Comparison of ENCODE assay signal across 1 cellular context in the genomic region with DNA sequence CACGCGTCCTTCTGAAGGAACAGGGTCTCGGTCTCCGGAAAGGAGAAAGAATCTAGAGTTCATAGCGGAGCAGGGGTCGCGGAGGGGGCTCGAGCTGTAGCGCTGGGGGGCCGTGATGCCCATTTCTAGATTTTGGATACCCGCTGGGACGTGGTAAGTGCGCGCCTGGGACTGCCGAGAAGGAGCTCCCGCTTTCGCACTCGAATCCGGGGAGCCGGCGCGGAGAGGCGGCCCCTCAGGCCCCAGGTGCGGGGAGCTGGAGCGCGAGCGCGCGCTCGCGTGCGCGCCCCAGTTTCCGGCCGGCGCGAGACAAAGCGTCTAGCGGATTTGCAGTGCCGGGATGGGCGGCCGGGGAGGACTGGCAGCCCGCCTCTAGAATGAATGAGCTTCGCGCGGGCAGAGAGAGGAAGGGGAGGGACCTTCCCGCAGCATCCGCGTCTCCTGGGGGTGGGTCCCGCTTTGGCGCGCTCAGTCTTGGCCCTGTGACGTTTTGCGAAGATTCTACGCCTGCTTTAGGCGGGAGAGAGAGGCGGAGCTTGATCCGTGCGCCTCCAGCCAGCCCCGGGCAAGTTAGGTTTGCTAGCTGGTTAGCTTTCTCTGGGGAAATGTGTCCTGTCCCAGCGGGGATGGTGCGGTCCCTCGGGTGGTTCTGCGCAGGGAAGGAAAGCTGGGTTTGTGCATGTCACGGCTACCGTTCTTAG.
A peak's percentile ranks its signal among the peaks of the same experiment; 100 is the strongest.
TF ChIP-seq lines count a peak whose summit lies in the region.

No MANE protein-coding gene starts in this region.

TF ChIP-seq in K562, 482 proteins besides CTCF, POLR2A, EP300 and RAD21 (continued from another document and continues in another):
- TF ChIP-seq, protein P1, sequence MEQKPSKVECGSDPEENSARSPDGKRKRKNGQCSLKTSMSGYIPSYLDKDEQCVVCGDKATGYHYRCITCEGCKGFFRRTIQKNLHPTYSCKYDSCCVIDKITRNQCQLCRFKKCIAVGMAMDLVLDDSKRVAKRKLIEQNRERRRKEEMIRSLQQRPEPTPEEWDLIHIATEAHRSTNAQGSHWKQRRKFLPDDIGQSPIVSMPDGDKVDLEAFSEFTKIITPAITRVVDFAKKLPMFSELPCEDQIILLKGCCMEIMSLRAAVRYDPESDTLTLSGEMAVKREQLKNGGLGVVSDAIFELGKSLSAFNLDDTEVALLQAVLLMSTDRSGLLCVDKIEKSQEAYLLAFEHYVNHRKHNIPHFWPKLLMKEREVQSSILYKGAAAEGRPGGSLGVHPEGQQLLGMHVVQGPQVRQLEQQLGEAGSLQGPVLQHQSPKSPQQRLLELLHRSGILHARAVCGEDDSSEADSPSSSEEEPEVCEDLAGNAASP (IDR thresholded peaks at IDR 0.05) = no peak
- TF ChIP-seq, protein P2, sequence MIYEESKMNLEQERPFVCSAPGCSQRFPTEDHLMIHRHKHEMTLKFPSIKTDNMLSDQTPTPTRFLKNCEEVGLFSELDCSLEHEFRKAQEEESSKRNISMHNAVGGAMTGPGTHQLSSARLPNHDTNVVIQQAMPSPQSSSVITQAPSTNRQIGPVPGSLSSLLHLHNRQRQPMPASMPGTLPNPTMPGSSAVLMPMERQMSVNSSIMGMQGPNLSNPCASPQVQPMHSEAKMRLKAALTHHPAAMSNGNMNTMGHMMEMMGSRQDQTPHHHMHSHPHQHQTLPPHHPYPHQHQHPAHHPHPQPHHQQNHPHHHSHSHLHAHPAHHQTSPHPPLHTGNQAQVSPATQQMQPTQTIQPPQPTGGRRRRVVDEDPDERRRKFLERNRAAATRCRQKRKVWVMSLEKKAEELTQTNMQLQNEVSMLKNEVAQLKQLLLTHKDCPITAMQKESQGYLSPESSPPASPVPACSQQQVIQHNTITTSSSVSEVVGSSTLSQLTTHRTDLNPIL (CRISPR knock-in tag; IDR thresholded peaks at IDR 0.05) = no peak
- TF ChIP-seq, protein P3, sequence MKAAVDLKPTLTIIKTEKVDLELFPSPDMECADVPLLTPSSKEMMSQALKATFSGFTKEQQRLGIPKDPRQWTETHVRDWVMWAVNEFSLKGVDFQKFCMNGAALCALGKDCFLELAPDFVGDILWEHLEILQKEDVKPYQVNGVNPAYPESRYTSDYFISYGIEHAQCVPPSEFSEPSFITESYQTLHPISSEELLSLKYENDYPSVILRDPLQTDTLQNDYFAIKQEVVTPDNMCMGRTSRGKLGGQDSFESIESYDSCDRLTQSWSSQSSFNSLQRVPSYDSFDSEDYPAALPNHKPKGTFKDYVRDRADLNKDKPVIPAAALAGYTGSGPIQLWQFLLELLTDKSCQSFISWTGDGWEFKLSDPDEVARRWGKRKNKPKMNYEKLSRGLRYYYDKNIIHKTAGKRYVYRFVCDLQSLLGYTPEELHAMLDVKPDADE (conservative IDR thresholded peaks at IDR 0.05; ENCODE audit: control insufficient read depth, low read depth, low read length) = peak; percentile 64; the same call in 1 of the 2 replicates
- TF ChIP-seq ZNF263 (CRISPR knock-in tag; IDR thresholded peaks at IDR 0.05; ENCODE audit: borderline replicate concordance) (peak; percentile 57; the same call in 1 of the 2 replicates), BCOR (IDR thresholded peaks at IDR 0.05) (no peak), PML (IDR thresholded peaks at IDR 0.05; ENCODE audit: low read length) (peak; percentile 79), JUND (IDR thresholded peaks at IDR 0.05; ENCODE audit: borderline replicate concordance, low read depth, low read length) (peak; percentile 17), JUND (tag; IDR thresholded peaks at IDR 0.05; ENCODE audit: borderline replicate concordance, low read depth, low read length) (no peak; the same call in 2 of the 3 replicates), MCM7 (IDR thresholded peaks at IDR 0.05) (no peak), POLR2H (tag; IDR thresholded peaks at IDR 0.05; ENCODE audit: low read depth) (peak; percentile 73), HNRNPL (IDR thresholded peaks at IDR 0.05; ENCODE audit: low read depth, low read length) (peak; percentile 72; the same call in 1 of the 2 replicates), GABPB1 (CRISPR knock-in tag; IDR thresholded peaks at IDR 0.05) (peak; percentile 69), NFIC (IDR thresholded peaks at IDR 0.05) (0 out of 2 replicates have a peak, but pooled peaks have one; percentile 17), NFYB (IDR thresholded peaks at IDR 0.05; ENCODE audit: extremely low read depth, insufficient read length) (no peak), RB1 (IDR thresholded peaks at IDR 0.05; ENCODE audit: low read depth) (peak; percentile 97), SAP30 (IDR thresholded peaks at IDR 0.05; ENCODE audit: borderline replicate concordance, insufficient read depth, low read depth, low read length, poor library complexity, severe bottlenecking) (no peak), PCBP1 (IDR thresholded peaks at IDR 0.05; ENCODE audit: low read depth, low read length, poor library complexity, severe bottlenecking) (peak; percentile 53), HDAC1 (IDR thresholded peaks at IDR 0.05) (peak in 1 of 2 experiments; percentile 63; a peak in 2 of 4 replicates), ZNF695 (CRISPR knock-in tag; IDR thresholded peaks at IDR 0.05) (no peak), MTF1 (CRISPR knock-in tag; IDR thresholded peaks at IDR 0.05; ENCODE audit: borderline replicate concordance) (no peak), HSF4 (CRISPR knock-in tag; IDR thresholded peaks at IDR 0.05; ENCODE audit: borderline replicate concordance) (no peak), PHB (CRISPR knock-in tag; IDR thresholded peaks at IDR 0.05) (no peak), ZNF3 (CRISPR knock-in tag; IDR thresholded peaks at IDR 0.05) (no peak), KDM2B (CRISPR knock-in tag; IDR thresholded peaks at IDR 0.05) (0 out of 2 replicates have a peak, but pooled peaks have one; percentile 27), JUN (IDR thresholded peaks at IDR 0.05; ENCODE audit: borderline replicate concordance, low read depth, low read length) (peak; percentile 35; the same call in 1 of the 2 replicates), JUN (CRISPR knock-in tag; IDR thresholded peaks at IDR 0.05; ENCODE audit: borderline replicate concordance) (0 out of 2 replicates have a peak, but pooled peaks have one; percentile 17), IRF2 (CRISPR knock-in tag; IDR thresholded peaks at IDR 0.05) (no peak), TGIF2 (CRISPR knock-in tag; IDR thresholded peaks at IDR 0.05) (0 out of 2 replicates have a peak, but pooled peaks have one; percentile 56), FOXJ2 (tag; IDR thresholded peaks at IDR 0.05) (no peak)
- TF ChIP-seq, protein P4, sequence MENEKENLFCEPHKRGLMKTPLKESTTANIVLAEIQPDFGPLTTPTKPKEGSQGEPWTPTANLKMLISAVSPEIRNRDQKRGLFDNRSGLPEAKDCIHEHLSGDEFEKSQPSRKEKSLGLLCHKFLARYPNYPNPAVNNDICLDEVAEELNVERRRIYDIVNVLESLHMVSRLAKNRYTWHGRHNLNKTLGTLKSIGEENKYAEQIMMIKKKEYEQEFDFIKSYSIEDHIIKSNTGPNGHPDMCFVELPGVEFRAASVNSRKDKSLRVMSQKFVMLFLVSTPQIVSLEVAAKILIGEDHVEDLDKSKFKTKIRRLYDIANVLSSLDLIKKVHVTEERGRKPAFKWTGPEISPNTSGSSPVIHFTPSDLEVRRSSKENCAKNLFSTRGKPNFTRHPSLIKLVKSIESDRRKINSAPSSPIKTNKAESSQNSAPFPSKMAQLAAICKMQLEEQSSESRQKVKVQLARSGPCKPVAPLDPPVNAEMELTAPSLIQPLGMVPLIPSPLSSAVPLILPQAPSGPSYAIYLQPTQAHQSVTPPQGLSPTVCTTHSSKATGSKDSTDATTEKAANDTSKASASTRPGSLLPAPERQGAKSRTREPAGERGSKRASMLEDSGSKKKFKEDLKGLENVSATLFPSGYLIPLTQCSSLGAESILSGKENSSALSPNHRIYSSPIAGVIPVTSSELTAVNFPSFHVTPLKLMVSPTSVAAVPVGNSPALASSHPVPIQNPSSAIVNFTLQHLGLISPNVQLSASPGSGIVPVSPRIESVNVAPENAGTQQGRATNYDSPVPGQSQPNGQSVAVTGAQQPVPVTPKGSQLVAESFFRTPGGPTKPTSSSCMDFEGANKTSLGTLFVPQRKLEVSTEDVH (IDR thresholded peaks at IDR 0.05; ENCODE audit: low read depth, partially characterized antibody) = peak; percentile 95
- TF ChIP-seq, protein P5, sequence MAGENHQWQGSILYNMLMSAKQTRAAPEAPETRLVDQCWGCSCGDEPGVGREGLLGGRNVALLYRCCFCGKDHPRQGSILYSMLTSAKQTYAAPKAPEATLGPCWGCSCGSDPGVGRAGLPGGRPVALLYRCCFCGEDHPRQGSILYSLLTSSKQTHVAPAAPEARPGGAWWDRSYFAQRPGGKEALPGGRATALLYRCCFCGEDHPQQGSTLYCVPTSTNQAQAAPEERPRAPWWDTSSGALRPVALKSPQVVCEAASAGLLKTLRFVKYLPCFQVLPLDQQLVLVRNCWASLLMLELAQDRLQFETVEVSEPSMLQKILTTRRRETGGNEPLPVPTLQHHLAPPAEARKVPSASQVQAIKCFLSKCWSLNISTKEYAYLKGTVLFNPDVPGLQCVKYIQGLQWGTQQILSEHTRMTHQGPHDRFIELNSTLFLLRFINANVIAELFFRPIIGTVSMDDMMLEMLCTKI (IDR thresholded peaks at IDR 0.05; ENCODE audit: partially characterized antibody) = no peak
- TF ChIP-seq, protein P6, sequence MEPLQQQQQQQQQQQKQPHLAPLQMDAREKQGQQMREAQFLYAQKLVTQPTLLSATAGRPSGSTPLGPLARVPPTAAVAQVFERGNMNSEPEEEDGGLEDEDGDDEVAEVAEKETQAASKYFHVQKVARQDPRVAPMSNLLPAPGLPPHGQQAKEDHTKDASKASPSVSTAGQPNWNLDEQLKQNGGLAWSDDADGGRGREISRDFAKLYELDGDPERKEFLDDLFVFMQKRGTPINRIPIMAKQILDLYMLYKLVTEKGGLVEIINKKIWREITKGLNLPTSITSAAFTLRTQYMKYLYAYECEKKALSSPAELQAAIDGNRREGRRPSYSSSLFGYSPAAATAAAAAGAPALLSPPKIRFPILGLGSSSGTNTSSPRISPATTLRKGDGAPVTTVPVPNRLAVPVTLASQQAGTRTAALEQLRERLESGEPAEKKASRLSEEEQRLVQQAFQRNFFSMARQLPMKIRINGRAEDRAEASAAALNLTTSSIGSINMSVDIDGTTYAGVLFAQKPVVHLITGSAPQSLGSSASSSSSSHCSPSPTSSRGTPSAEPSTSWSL (CRISPR knock-in tag; IDR thresholded peaks at IDR 0.05; ENCODE audit: borderline replicate concordance) = no peak
- TF ChIP-seq, protein P7, sequence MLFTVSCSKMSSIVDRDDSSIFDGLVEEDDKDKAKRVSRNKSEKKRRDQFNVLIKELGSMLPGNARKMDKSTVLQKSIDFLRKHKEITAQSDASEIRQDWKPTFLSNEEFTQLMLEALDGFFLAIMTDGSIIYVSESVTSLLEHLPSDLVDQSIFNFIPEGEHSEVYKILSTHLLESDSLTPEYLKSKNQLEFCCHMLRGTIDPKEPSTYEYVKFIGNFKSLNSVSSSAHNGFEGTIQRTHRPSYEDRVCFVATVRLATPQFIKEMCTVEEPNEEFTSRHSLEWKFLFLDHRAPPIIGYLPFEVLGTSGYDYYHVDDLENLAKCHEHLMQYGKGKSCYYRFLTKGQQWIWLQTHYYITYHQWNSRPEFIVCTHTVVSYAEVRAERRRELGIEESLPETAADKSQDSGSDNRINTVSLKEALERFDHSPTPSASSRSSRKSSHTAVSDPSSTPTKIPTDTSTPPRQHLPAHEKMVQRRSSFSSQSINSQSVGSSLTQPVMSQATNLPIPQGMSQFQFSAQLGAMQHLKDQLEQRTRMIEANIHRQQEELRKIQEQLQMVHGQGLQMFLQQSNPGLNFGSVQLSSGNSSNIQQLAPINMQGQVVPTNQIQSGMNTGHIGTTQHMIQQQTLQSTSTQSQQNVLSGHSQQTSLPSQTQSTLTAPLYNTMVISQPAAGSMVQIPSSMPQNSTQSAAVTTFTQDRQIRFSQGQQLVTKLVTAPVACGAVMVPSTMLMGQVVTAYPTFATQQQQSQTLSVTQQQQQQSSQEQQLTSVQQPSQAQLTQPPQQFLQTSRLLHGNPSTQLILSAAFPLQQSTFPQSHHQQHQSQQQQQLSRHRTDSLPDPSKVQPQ (CRISPR knock-in tag; IDR thresholded peaks at IDR 0.05; ENCODE audit: borderline replicate concordance) = no peak
- TF ChIP-seq, protein P8, sequence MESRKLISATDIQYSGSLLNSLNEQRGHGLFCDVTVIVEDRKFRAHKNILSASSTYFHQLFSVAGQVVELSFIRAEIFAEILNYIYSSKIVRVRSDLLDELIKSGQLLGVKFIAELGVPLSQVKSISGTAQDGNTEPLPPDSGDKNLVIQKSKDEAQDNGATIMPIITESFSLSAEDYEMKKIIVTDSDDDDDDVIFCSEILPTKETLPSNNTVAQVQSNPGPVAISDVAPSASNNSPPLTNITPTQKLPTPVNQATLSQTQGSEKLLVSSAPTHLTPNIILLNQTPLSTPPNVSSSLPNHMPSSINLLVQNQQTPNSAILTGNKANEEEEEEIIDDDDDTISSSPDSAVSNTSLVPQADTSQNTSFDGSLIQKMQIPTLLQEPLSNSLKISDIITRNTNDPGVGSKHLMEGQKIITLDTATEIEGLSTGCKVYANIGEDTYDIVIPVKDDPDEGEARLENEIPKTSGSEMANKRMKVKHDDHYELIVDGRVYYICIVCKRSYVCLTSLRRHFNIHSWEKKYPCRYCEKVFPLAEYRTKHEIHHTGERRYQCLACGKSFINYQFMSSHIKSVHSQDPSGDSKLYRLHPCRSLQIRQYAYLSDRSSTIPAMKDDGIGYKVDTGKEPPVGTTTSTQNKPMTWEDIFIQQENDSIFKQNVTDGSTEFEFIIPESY (CRISPR knock-in tag; IDR thresholded peaks at IDR 0.05) = no peak
